Comparison of ENCODE assay signal across 1 cellular context in genomic region chr20:325043-325888, GRCh38.
A peak's percentile ranks its signal among the peaks of the same experiment; 100 is the strongest.
TF ChIP-seq lines count a peak whose summit lies in the region.

Gene SOX12, plus strand, starts transcription at chr20:325552. Its CDS starts 373 bp downstream, at chr20:325925.

TF ChIP-seq in GM12878, 131 proteins besides CTCF, POLR2A, EP300 and RAD21 (continued from another document):
- TF ChIP-seq PML (IDR thresholded peaks at IDR 0.05; ENCODE audit: low read length) (peak; percentile 56; the same call in 1 of the 2 replicates), PAX8 (IDR thresholded peaks at IDR 0.05) (no peak), TARDBP (IDR thresholded peaks at IDR 0.05; ENCODE audit: borderline replicate concordance) (no peak), ATF7 (IDR thresholded peaks at IDR 0.05; ENCODE audit: low read depth) (no peak), CHD4 (IDR thresholded peaks at IDR 0.05) (no peak), CREB1 (IDR thresholded peaks at IDR 0.05; ENCODE audit: low read depth) (peak; percentile 96), ELK1 (IDR thresholded peaks at IDR 0.05; ENCODE audit: low read depth, low read length) (no peak), SMC3 (IDR thresholded peaks at IDR 0.05; ENCODE audit: borderline replicate concordance, low read length) (no peak), ATF2 (IDR thresholded peaks at IDR 0.05; ENCODE audit: low read length) (no peak)
- TF ChIP-seq, protein P1, sequence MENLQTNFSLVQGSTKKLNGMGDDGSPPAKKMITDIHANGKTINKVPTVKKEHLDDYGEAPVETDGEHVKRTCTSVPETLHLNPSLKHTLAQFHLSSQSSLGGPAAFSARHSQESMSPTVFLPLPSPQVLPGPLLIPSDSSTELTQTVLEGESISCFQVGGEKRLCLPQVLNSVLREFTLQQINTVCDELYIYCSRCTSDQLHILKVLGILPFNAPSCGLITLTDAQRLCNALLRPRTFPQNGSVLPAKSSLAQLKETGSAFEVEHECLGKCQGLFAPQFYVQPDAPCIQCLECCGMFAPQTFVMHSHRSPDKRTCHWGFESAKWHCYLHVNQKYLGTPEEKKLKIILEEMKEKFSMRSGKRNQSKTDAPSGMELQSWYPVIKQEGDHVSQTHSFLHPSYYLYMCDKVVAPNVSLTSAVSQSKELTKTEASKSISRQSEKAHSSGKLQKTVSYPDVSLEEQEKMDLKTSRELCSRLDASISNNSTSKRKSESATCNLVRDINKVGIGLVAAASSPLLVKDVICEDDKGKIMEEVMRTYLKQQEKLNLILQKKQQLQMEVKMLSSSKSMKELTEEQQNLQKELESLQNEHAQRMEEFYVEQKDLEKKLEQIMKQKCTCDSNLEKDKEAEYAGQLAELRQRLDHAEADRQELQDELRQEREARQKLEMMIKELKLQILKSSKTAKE (IDR thresholded peaks at IDR 0.05; ENCODE audit: low read depth, poor library complexity, severe bottlenecking): no peak
- TF ChIP-seq, protein P2, sequence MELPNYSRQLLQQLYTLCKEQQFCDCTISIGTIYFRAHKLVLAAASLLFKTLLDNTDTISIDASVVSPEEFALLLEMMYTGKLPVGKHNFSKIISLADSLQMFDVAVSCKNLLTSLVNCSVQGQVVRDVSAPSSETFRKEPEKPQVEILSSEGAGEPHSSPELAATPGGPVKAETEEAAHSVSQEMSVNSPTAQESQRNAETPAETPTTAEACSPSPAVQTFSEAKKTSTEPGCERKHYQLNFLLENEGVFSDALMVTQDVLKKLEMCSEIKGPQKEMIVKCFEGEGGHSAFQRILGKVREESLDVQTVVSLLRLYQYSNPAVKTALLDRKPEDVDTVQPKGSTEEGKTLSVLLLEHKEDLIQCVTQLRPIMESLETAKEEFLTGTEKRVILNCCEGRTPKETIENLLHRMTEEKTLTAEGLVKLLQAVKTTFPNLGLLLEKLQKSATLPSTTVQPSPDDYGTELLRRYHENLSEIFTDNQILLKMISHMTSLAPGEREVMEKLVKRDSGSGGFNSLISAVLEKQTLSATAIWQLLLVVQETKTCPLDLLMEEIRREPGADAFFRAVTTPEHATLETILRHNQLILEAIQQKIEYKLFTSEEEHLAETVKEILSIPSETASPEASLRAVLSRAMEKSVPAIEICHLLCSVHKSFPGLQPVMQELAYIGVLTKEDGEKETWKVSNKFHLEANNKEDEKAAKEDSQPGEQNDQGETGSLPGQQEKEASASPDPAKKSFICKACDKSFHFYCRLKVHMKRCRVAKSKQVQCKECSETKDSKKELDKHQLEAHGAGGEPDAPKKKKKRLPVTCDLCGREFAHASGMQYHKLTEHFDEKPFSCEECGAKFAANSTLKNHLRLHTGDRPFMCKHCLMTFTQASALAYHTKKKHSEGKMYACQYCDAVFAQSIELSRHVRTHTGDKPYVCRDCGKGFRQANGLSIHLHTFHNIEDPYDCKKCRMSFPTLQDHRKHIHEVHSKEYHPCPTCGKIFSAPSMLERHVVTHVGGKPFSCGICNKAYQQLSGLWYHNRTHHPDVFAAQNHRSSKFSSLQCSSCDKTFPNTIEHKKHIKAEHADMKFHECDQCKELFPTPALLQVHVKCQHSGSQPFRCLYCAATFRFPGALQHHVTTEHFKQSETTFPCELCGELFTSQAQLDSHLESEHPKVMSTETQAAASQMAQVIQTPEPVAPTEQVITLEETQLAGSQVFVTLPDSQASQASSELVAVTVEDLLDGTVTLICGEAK (IDR thresholded peaks at IDR 0.05; ENCODE audit: borderline replicate concordance): no peak
